29 cellular contexts compared by ENCODE assay signal in the genomic region with DNA sequence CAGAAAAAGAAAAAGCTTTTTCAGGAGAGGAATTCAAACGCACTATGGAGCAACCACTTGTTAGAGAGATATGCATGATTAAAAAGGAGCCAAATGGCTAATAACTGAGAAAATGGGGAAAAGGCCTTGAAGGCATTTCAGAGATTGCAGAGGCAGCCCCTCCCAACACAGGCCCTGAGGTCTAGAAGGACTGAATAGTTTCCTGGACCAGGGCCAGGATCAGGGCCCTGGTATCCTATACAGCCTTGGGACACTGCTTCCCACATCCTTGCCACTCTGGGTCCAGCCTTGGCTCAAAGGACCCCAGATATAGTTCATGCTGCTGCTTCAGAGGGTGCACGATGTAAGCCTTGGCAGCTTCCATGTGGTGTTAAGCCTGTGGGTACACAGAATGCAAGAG. TPM values are rescaled to one million over a fixed set of nuclear protein-coding genes. Genes with fewer than 3 reads are reported as not detected.
"Had no signal": no experiment of that assay in that cellular context is flagged by ENCODE, and none has a peak within 500 bp of the region (broad histone marks: within the 10 kb centered on the region; RNA-seq: fewer than 3 reads in every experiment).

No MANE protein-coding gene starts in this region.

- H3K9me3 ChIP-seq: body of pancreas, gastroesophageal sphincter, right atrium auricular region, tibial nerve had no signal

- H3K27me3 ChIP-seq: body of pancreas, dorsolateral prefrontal cortex, gastroesophageal sphincter, hepatocyte, right atrium auricular region, tibial nerve had no signal

- DNase-seq: activated CD4-positive, alpha-beta T cell treated with anti-CD3 and anti-CD28 coated beads for 48 hours; activated CD4-positive, alpha-beta T cell treated with anti-CD3 and anti-CD28 coated beads, Interleukin-2, amount 50 U/mL, for 48 hours; activated CD8-positive, alpha-beta memory T cell treated with anti-CD3 and anti-CD28 coated beads, Interleukin-2, amount 50 U/mL, for 4 hours; activated gamma-delta T cell; activated naive CD4-positive, alpha-beta T cell treated with anti-CD3 and anti-CD28 coated beads, Interleukin-2, amount 50 U/mL, for 16 hours; activated T-cell treated with anti-CD3 and anti-CD28 coated beads, Interleukin-2, amount 50 U/mL, for 1 hour; anterior cingulate cortex; cerebellar nuclear complex; dorsolateral prefrontal cortex; effector memory CD4-positive, alpha-beta T cell; erythroblast; left cardiac atrium; mesenchymal stem cell; stimulated activated CD4-positive, alpha-beta T cell treated with anti-CD3 and anti-CD28 coated beads, Interleukin-15, amount 100 ng/mL, for 24 hours; stimulated activated CD4-positive, alpha-beta T cell treated with anti-CD3 and anti-CD28 coated beads, Interleukin-2, amount 100 ng/mL, for 24 hours; stimulated activated naive B cell treated with anti-CD40 and anti-IgM and Interleukin-4, amounts not matched to agents 10 μg/mL and 1 μg/mL and 100 μg/mL, for 72 hours; T-helper 9 cell; WERI-Rb-1 had no signal

- H3K27ac ChIP-seq: body of pancreas, coronary artery, dorsolateral prefrontal cortex, gastroesophageal sphincter, hepatocyte, right atrium auricular region, tibial nerve, WERI-Rb-1 had no signal

- H3K27ac Mint-ChIP-seq: activated T-helper 1 cell treated with anti-CD3 and anti-CD28 coated beads, Interleukin-12 subunit alpha, Interleukin-12 subunit beta, Interleukin-2, Interleukin-4 antibody, amounts not matched to agents 30 ng/mL and 10 ng/mL and 1 ng/mL, durations not matched to agents 14 hours and 24 hours and 36 hours; natural killer cell treated with Interleukin-12 subunit alpha and Interleukin-12 subunit beta and Interleukin-15 and Interleukin-18, amount 100 ng/mL, for 72 hours; stimulated activated naive B cell treated with anti-CD40 and anti-IgM and Interleukin-4, amounts not matched to agents 10 μg/mL and 1 μg/mL and 100 μg/mL, for 72 hours; T-helper 1 cell treated with Interleukin-12 subunit alpha and Interleukin-12 subunit beta and Interleukin-4 antibody, amounts not matched to agents 30 μg/mL and 1 μg/mL, for 36 hours had no signal

- H3K4me3 Mint-ChIP-seq: activated T-helper 1 cell treated with anti-CD3 and anti-CD28 coated beads, Interleukin-12 subunit alpha, Interleukin-12 subunit beta, Interleukin-2, Interleukin-4 antibody, amounts not matched to agents 30 ng/mL and 10 ng/mL and 1 ng/mL, durations not matched to agents 14 hours and 24 hours and 36 hours; natural killer cell treated with Interleukin-12 subunit alpha and Interleukin-12 subunit beta and Interleukin-15 and Interleukin-18, amount 100 ng/mL, for 72 hours; stimulated activated naive B cell treated with anti-CD40 and anti-IgM and Interleukin-4, amounts not matched to agents 10 μg/mL and 1 μg/mL and 100 μg/mL, for 72 hours; T-helper 1 cell treated with Interleukin-12 subunit alpha and Interleukin-12 subunit beta and Interleukin-4 antibody, amounts not matched to agents 30 μg/mL and 1 μg/mL, for 36 hours had no signal

- H3K36me3 ChIP-seq: gastroesophageal sphincter, right atrium auricular region, tibial nerve, WERI-Rb-1 had no signal

- H3K4me1 ChIP-seq: body of pancreas, right atrium auricular region, tibial nerve had no signal

- H3K4me3 ChIP-seq: body of pancreas, coronary artery, dorsolateral prefrontal cortex, gastroesophageal sphincter, hepatocyte, right atrium auricular region, tibial nerve had no signal

- ATAC-seq: activated CD4-positive, CD25-positive, alpha-beta regulatory T cell treated with anti-CD3 and anti-CD28 coated beads, Interleukin-2, amount 50 U/mL, for 24 hours; body of pancreas; gastroesophageal sphincter; stimulated activated naive B cell treated with anti-CD40 and anti-IgM and Interleukin-4, amounts not matched to agents 10 μg/mL and 1 μg/mL and 100 μg/mL, for 72 hours had no signal

- H3K36me3 Mint-ChIP-seq: natural killer cell treated with Interleukin-12 subunit alpha and Interleukin-12 subunit beta and Interleukin-15 and Interleukin-18, amount 100 ng/mL, for 72 hours; stimulated activated naive B cell treated with anti-CD40 and anti-IgM and Interleukin-4, amounts not matched to agents 10 μg/mL and 1 μg/mL and 100 μg/mL, for 72 hours had no signal

- H3K4me1 Mint-ChIP-seq: stimulated activated naive B cell treated with anti-CD40 and anti-IgM and Interleukin-4, amounts not matched to agents 10 μg/mL and 1 μg/mL and 100 μg/mL, for 72 hours had no signal

- H3K9me3 Mint-ChIP-seq: natural killer cell treated with Interleukin-12 subunit alpha and Interleukin-12 subunit beta and Interleukin-15 and Interleukin-18, amount 100 ng/mL, for 72 hours; T-helper 1 cell treated with Interleukin-12 subunit alpha and Interleukin-12 subunit beta and Interleukin-4 antibody, amounts not matched to agents 30 μg/mL and 1 μg/mL, for 36 hours had no signal

RNA-seq across cellular contexts. Expression of a gene that starts 37.0 kb away (rescaled TPM):
- polyA plus RNA-seq: keratinocyte had no signal
